ENCODE assay signal across 33 cellular contexts in genomic region chr16:14100825-14101224, GRCh38.
"Had no signal": no experiment of that assay in that cellular context is flagged by ENCODE, and none has a peak within 500 bp of the region (broad histone marks: within the 10 kb centered on the region; RNA-seq: fewer than 3 reads in every experiment).

No MANE protein-coding gene starts in this region.

- H3K27ac Mint-ChIP-seq: activated CD4-positive, alpha-beta memory T cell treated with anti-CD3 and anti-CD28 coated beads for 36 hours; activated CD4-positive, alpha-beta T cell treated with anti-CD3 and anti-CD28 coated beads, Interleukin-2, amount 10 ng/mL, durations not matched to agents 24 days and 14 days; activated naive CD8-positive, alpha-beta T cell; stimulated activated naive B cell treated with anti-CD40 and anti-IgM and Interleukin-4, amounts not matched to agents 10 μg/mL and 1 μg/mL and 100 μg/mL, for 72 hours; T-helper 1 cell treated with Interleukin-12 subunit alpha and Interleukin-12 subunit beta and Interleukin-4 antibody, amounts not matched to agents 30 μg/mL and 1 μg/mL, for 36 hours had no signal

- H3K27ac ChIP-seq: cardiac muscle cell, coronary artery, dorsolateral prefrontal cortex, left ventricle myocardium inferior, ovary, prostate gland, sigmoid colon, suprapubic skin, tibial nerve had no signal

- H3K9me3 Mint-ChIP-seq: activated CD4-positive, alpha-beta memory T cell treated with anti-CD3 and anti-CD28 coated beads for 36 hours; activated CD4-positive, alpha-beta T cell treated with anti-CD3 and anti-CD28 coated beads, Interleukin-2, amount 10 ng/mL, durations not matched to agents 24 days and 14 days; activated T-cell treated with anti-CD3 and anti-CD28 coated beads, Interleukin-2, amount 50 U/mL, for 4 hours; stimulated activated naive B cell treated with anti-CD40 and anti-IgM and Interleukin-4, amounts not matched to agents 10 μg/mL and 1 μg/mL and 100 μg/mL, for 72 hours; T-helper 1 cell treated with Interleukin-12 subunit alpha and Interleukin-12 subunit beta and Interleukin-4 antibody, amounts not matched to agents 30 μg/mL and 1 μg/mL, for 36 hours had no signal

- H3K9me3 ChIP-seq: body of pancreas, gastrocnemius medialis, left ventricle myocardium inferior, mucosa of descending colon, ovary, prostate gland, sigmoid colon, suprapubic skin, tibial nerve had no signal

- H3K27me3 Mint-ChIP-seq: activated CD4-positive, alpha-beta memory T cell treated with anti-CD3 and anti-CD28 coated beads for 36 hours; activated CD4-positive, alpha-beta T cell treated with anti-CD3 and anti-CD28 coated beads, Interleukin-2, amount 10 ng/mL, durations not matched to agents 24 days and 14 days; activated naive CD8-positive, alpha-beta T cell; stimulated activated naive B cell treated with anti-CD40 and anti-IgM and Interleukin-4, amounts not matched to agents 10 μg/mL and 1 μg/mL and 100 μg/mL, for 72 hours had no signal

- ATAC-seq: gastrocnemius medialis, mucosa of descending colon had no signal

- H3K27me3 ChIP-seq: body of pancreas, cardiac muscle cell, dorsolateral prefrontal cortex, gastrocnemius medialis, ovary, sigmoid colon, suprapubic skin, tibial nerve had no signal

- DNase-seq: activated CD4-positive, alpha-beta memory T cell treated with anti-CD3 and anti-CD28 coated beads for 36 hours; activated CD4-positive, alpha-beta T cell treated with anti-CD3 and anti-CD28 coated beads, Interleukin-2, amount 10 ng/mL, durations not matched to agents 24 days and 14 days; activated CD4-positive, CD25-positive, alpha-beta regulatory T cell treated with anti-CD3 and anti-CD28 coated beads, Interleukin-2, amount 50 U/mL, for 72 hours; activated CD8-positive, alpha-beta memory T cell treated with anti-CD3 and anti-CD28 coated beads, Interleukin-2, amount 50 U/mL, for 48 hours; activated naive CD4-positive, alpha-beta T cell treated with Interleukin-2 at 50 U/mL for 16 hours; activated T-cell treated with anti-CD3 and anti-CD28 coated beads, Interleukin-2, amount 50 U/mL, for 4 hours; anterior cingulate cortex; body of pancreas; dorsolateral prefrontal cortex; effector memory CD4-positive, alpha-beta T cell; erythroblast; gastrocnemius medialis; glutamatergic neuron; islet precursor cell; left ventricle myocardium inferior; mucosa of descending colon; ovary; retina; sigmoid colon; stimulated activated CD4-positive, alpha-beta T cell treated with anti-CD3 and anti-CD28 coated beads, Interleukin-15, amount 100 ng/mL, for 24 hours; stimulated activated CD4-positive, alpha-beta T cell treated with anti-CD3 and anti-CD28 coated beads, Interleukin-2, amount 100 ng/mL, for 24 hours; stimulated activated naive B cell treated with anti-CD40 and anti-IgM and Interleukin-4, amounts not matched to agents 10 μg/mL and 1 μg/mL and 100 μg/mL, for 72 hours; SW 1271; T-helper 9 cell had no signal

- H3K4me3 Mint-ChIP-seq: activated CD4-positive, alpha-beta memory T cell treated with anti-CD3 and anti-CD28 coated beads for 36 hours; activated CD4-positive, alpha-beta T cell treated with anti-CD3 and anti-CD28 coated beads, Interleukin-2, amount 10 ng/mL, durations not matched to agents 24 days and 14 days; activated naive CD8-positive, alpha-beta T cell; activated T-cell treated with anti-CD3 and anti-CD28 coated beads, Interleukin-2, amount 50 U/mL, for 4 hours; stimulated activated naive B cell treated with anti-CD40 and anti-IgM and Interleukin-4, amounts not matched to agents 10 μg/mL and 1 μg/mL and 100 μg/mL, for 72 hours; T-helper 1 cell treated with Interleukin-12 subunit alpha and Interleukin-12 subunit beta and Interleukin-4 antibody, amounts not matched to agents 30 μg/mL and 1 μg/mL, for 36 hours had no signal

- H3K36me3 ChIP-seq: cardiac muscle cell, gastrocnemius medialis, left ventricle myocardium inferior, ovary, prostate gland, sigmoid colon, suprapubic skin, tibial nerve had no signal

- H3K4me3 ChIP-seq: body of pancreas, cardiac muscle cell, coronary artery, dorsolateral prefrontal cortex, gastrocnemius medialis, left ventricle myocardium inferior, lung, mucosa of descending colon, ovary, prostate gland, sigmoid colon, smooth muscle cell, suprapubic skin, tibial nerve had no signal
